8 cellular contexts compared by ENCODE assay signal in the genomic region with DNA sequence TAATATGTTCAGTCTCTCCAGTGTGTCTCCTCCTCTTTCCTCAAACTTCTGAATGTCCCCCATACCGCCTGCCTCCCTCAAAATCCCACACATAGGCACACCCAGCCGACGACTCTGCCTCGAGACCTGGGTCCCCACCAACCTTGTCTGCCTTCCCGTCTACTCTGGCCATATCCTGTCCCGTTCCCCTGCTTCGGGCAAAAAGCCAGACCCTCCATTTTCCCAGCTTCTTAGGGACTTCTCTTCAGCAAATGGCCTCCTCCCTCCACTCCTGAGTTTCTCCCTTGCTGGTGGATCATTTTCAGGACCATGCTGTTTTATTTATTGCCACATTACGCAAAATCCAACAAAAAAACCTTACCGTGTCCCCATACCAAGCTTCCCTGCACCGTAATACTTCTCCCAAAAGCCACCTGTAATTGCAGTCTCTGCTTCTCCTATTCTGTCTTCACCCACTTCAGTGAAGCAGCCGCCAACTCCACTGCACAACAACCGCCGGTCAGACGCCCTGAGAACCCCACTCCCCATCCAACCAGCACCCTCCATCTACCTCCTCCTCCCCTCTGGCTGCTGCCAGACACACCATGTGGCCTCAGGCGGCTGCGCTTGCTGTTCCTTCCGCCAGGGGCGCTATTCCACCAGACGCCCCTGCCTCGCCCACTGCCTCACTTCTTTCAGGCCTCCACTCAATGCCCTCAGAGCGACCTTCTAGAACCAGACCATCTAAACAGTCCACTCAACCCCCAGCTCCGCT.
A peak's percentile ranks its signal among the peaks of the same experiment; 100 is the strongest.
DNase-seq lines count a peak whose midpoint lies in the region; ATAC-seq and TF ChIP-seq lines count a peak whose summit lies in the region.

No MANE protein-coding gene starts in this region.

- no peaks in the 10 kb centered on the region for H3F3A ChIP-seq in OCI-LY1 (ENCODE audit: insufficient read depth, low read length)

- intact Hi-C loops in transverse colon (cut with DNase I; ENCODE audit: low total_unique reads): no loop called here

- H3K36me3 ChIP-seq in OCI-LY1 (ENCODE audit: insufficient read depth, low read length): no peaks in the 10 kb centered on the region
- no peaks in the 10 kb centered on the region for H3K36me3 ChIP-seq in transverse colon

- H3K27me3 ChIP-seq in OCI-LY1 (ENCODE audit: insufficient read depth, low read length) (no peaks in the 10 kb centered on the region; the same call in 1 of the 2 replicates), transverse colon (no peaks in the 10 kb centered on the region)

- no peaks in the 10 kb centered on the region for H3K79me2 ChIP-seq in OCI-LY1 (ENCODE audit: insufficient read depth, low read length)

- DNase-seq in DMS53 (lab: John Stamatoyannopoulos, UW) (peak; percentile 5), DMS53 treated with DMSO at 0.1 percent for 48 hours (lab: John Stamatoyannopoulos, UW; ENCODE audit: unreplicated experiment) (no peak), kidney tubule cell (ENCODE audit: low spot score) (peak; percentile 18), transverse colon (peak; percentile 16), DMS79 (lab: John Stamatoyannopoulos, UW) (no peak)
- DNase-seq in activated naive CD4-positive, alpha-beta T cell treated with Interleukin-2 at 50 U/mL for 16 hours: peak; percentile 49

- H3K4me2 ChIP-seq in OCI-LY1 (ENCODE audit: low read length): no peak overlapping the region

- TF ChIP-seq CTCF in OCI-LY1 (IDR thresholded peaks at IDR 0.05; ENCODE audit: low read length): peak; percentile 92
- TF ChIP-seq CTCF in transverse colon (IDR thresholded peaks at IDR 0.05): peak in 4 of 5 experiments; percentile 16 to 34 (median 28)

- H3K4me3 ChIP-seq in OCI-LY1 (ENCODE audit: low read depth, low read length, poor library complexity, severe bottlenecking) (no peak overlapping the region), transverse colon (no peak overlapping the region)

- H3K27ac ChIP-seq in OCI-LY1 (ENCODE audit: low read depth, low read length, poor library complexity, severe bottlenecking) (no peak overlapping the region), transverse colon (no peak overlapping the region)

- H3K9ac ChIP-seq in OCI-LY1 (ENCODE audit: low read length): no peak overlapping the region

- H4K20me1 ChIP-seq in OCI-LY1 (ENCODE audit: insufficient read depth, low read length): no peaks in the 10 kb centered on the region

- no peak overlapping the region for H2AFZ ChIP-seq in OCI-LY1 (ENCODE audit: low read length)

- peak; percentile 60 for ATAC-seq in HG02852 (IDR thresholded peaks at IDR 0.05; ENCODE audit: unreplicated experiment)

- H3K9me3 ChIP-seq in OCI-LY1 (ENCODE audit: low read length) (no peaks in the 10 kb centered on the region), transverse colon (no peaks in the 10 kb centered on the region)

- TF ChIP-seq POLR2A in transverse colon (IDR thresholded peaks at IDR 0.05): no peak

- no peaks in the 10 kb centered on the region for H3K9me2 ChIP-seq in OCI-LY1 (ENCODE audit: low read depth, low read length)

- 74 to 84% methylated on average over 12 to 22 of the region's 22 CpGs for WGBS in transverse colon (ENCODE audit: low coverage in 1 of 2), 2 donors

- in situ Hi-C loops in transverse colon (cut with MboI; ENCODE audit: low pct_ligation_motif_present in 1 of 4, low pct_unique_long_range_greater_than_20kb in 1 of 4, low sequenced_read_pairs in 3 of 4): loop anchor here (5.0 to 10.0 kb wide), 5 partner anchors 174 to 307 kb away; no protein-coding TSS in a partner anchor

- H3K4me1 ChIP-seq in OCI-LY1 (ENCODE audit: insufficient read depth, low read length, severe bottlenecking) (no peaks in the 10 kb centered on the region), transverse colon (no peaks in the 10 kb centered on the region)

- TF ChIP-seq EP300 in transverse colon (IDR thresholded peaks at IDR 0.05; ENCODE audit: low read depth): no peak

Comparison
In these comparisons a context has a peak if more than half of its experiments do, and no peak if none do; other contexts are left out.
1. DNase-seq: peak in DMS53 (single experiment), activated naive CD4-positive, alpha-beta T cell treated with Interleukin-2 at 50 U/mL for 16 hours (single experiment), kidney tubule cell (single experiment) and transverse colon (single experiment); none in DMS53 treated with DMSO at 0.1 percent for 48 hours (single experiment) and DMS79 (single experiment).